Comparison of ENCODE assay signal across 20 cellular contexts in the genomic region with DNA sequence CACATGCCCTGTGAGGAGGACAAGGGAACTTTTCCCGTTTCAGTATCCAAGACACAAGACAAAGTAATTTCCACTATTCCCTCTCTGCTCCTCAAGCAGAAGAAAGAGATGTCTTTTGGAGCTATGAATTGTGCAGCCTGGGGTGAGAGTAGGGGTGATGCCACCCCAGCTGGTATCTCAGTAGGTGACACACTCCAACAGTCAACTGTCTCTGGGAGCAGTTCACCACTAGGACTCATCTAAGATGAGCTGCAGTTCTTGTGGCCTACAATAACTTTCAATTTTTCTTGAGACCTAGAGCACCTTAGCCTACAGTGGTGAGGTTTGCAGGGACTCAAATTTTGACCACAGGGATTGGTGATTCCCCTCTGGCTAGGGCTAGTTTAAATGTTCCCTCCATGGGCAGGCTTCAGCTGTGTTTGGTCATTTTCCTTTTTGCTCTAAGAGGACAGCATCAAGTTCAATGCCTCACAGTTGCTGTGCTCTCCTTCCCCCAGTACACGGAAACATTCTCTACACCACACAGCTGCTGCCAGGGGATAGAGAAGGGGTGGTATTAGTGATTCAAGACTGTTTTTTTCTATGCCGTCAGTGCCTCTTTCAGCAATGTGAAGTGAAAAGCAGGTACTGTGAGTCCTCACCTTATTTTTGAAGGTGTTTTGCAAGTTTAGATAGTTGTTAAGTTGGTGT.
DNase-seq lines count a peak whose midpoint lies in the region; ATAC-seq and TF ChIP-seq lines count a peak whose summit lies in the region.
"Had no signal": no experiment of that assay in that cellular context is flagged by ENCODE, and none has a peak within 500 bp of the region (broad histone marks: within the 10 kb centered on the region; RNA-seq: fewer than 3 reads in every experiment).

No MANE protein-coding gene starts in this region.

- H3K36me3 ChIP-seq in GM23338 (ENCODE audit: insufficient read depth) (no peaks in the 10 kb centered on the region), OCI-LY1 (ENCODE audit: insufficient read depth, low read length) (no peaks in the 10 kb centered on the region), transverse colon (no peaks in the 10 kb centered on the region)
- H3K36me3 ChIP-seq: BE2C, HAP-1 had no signal

- no peaks in the 10 kb centered on the region for H3K9me3 ChIP-seq in OCI-LY1 (ENCODE audit: low read length)
- peaks cover 0 to 4% of the 10 kb centered on the region in 2 donors for H3K9me3 ChIP-seq in transverse colon
- H3K9me3 ChIP-seq: A549, BE2C, HAP-1 had no signal

- H3K4me3 Mint-ChIP-seq in GM23338 = no peak overlapping the region
- no peak overlapping the region for H3K4me3 Mint-ChIP-seq in stimulated activated effector memory CD8-positive, alpha-beta T cell treated with anti-CD3 and anti-CD28 coated beads, Interleukin-12 subunit alpha, Interleukin-12 subunit beta, amount 100 ng/mL, for 72 hours
- no peak overlapping the region for H3K4me3 Mint-ChIP-seq in activated CD8-positive, alpha-beta T cell treated with anti-CD3 and anti-CD28 coated beads for 36 hours
- H3K4me3 Mint-ChIP-seq: CD14-positive monocyte; CD4-positive, alpha-beta T cell; CD8-positive, alpha-beta memory T cell; HFFc6 had no signal

- no peak overlapping the region for H3K9ac ChIP-seq in OCI-LY1 (ENCODE audit: low read length)
- H3K9ac ChIP-seq: BLaER1 treated with 17β-estradiol and CSF1 and Interleukin-3, amounts not matched to agents 10 nM and 100 nM had no signal

- peaks cover 6% of the 10 kb centered on the region for H3K27me3 Mint-ChIP-seq in GM23338 (ENCODE audit: insufficient read depth, low read depth, poor library complexity)
- H3K27me3 Mint-ChIP-seq in activated CD8-positive, alpha-beta T cell treated with anti-CD3 and anti-CD28 coated beads for 36 hours = no peaks in the 10 kb centered on the region
- H3K27me3 Mint-ChIP-seq: CD4-positive, alpha-beta T cell had no signal

- H3K27ac Mint-ChIP-seq in GM23338 = no peak overlapping the region
- no peak overlapping the region for H3K27ac Mint-ChIP-seq in stimulated activated effector memory CD8-positive, alpha-beta T cell treated with anti-CD3 and anti-CD28 coated beads, Interleukin-12 subunit alpha, Interleukin-12 subunit beta, amount 100 ng/mL, for 72 hours
- H3K27ac Mint-ChIP-seq in activated CD8-positive, alpha-beta T cell treated with anti-CD3 and anti-CD28 coated beads for 36 hours = no peak overlapping the region
- H3K27ac Mint-ChIP-seq: CD4-positive, alpha-beta T cell; CD8-positive, alpha-beta memory T cell; HFFc6 had no signal

- no peak for TF ChIP-seq EP300 in transverse colon (IDR thresholded peaks at IDR 0.05; ENCODE audit: low read depth)

- peaks cover 10% of the 10 kb centered on the region; the same call in 2 of the 3 replicates for H3K9me3 Mint-ChIP-seq in GM23338
- H3K9me3 Mint-ChIP-seq in stimulated activated effector memory CD8-positive, alpha-beta T cell treated with anti-CD3 and anti-CD28 coated beads, Interleukin-12 subunit alpha, Interleukin-12 subunit beta, amount 100 ng/mL, for 72 hours = peaks cover 17% of the 10 kb centered on the region
- H3K9me3 Mint-ChIP-seq in activated CD8-positive, alpha-beta T cell treated with anti-CD3 and anti-CD28 coated beads for 36 hours = no peaks in the 10 kb centered on the region
- H3K9me3 Mint-ChIP-seq: CD4-positive, alpha-beta T cell had no signal

- H4K20me1 ChIP-seq in GM23338 (replicated peaks; ENCODE audit: insufficient read depth) (no peaks in the 10 kb centered on the region), OCI-LY1 (ENCODE audit: insufficient read depth, low read length) (no peaks in the 10 kb centered on the region)
- H4K20me1 ChIP-seq: BLaER1 treated with 17β-estradiol and CSF1 and Interleukin-3, amounts not matched to agents 10 nM and 100 nM had no signal

- no peak for ATAC-seq in GM23338
- ATAC-seq in stimulated activated effector memory CD8-positive, alpha-beta T cell treated with anti-CD3 and anti-CD28 coated beads, Interleukin-12 subunit alpha, Interleukin-12 subunit beta, amount 100 ng/mL, for 72 hours = peak; percentile 44
- no peak for ATAC-seq in activated CD8-positive, alpha-beta T cell treated with anti-CD3 and anti-CD28 coated beads for 36 hours
- ATAC-seq: A549 had no signal

- H3K4me1 ChIP-seq in GM23338 (ENCODE audit: insufficient read depth) (no peaks in the 10 kb centered on the region; the same call in 1 of the 2 replicates), OCI-LY1 (ENCODE audit: insufficient read depth, low read length, severe bottlenecking) (peaks cover 21% of the 10 kb centered on the region), transverse colon (no peaks in the 10 kb centered on the region)
- H3K4me1 ChIP-seq: A549; BE2C; BLaER1 treated with 17β-estradiol and CSF1 and Interleukin-3, amounts not matched to agents 10 nM and 100 nM; HAP-1 had no signal

- H3F3A ChIP-seq in GM23338 (replicated peaks; ENCODE audit: low read depth) = no peaks in the 10 kb centered on the region
- H3F3A ChIP-seq in OCI-LY1 (ENCODE audit: insufficient read depth, low read length) = no peaks in the 10 kb centered on the region

- H2AFZ ChIP-seq in GM23338 (peak overlapping the region; percentile 66), OCI-LY1 (ENCODE audit: low read length) (no peak overlapping the region)

- H3K27ac ChIP-seq in GM23338 (ENCODE audit: low read depth) = no peak overlapping the region
- peak overlapping the region; percentile 52 for H3K27ac ChIP-seq in OCI-LY1 (ENCODE audit: low read depth, low read length, poor library complexity, severe bottlenecking)
- H3K27ac ChIP-seq in transverse colon = no peak overlapping the region
- H3K27ac ChIP-seq: A549; BLaER1 treated with 17β-estradiol and CSF1 and Interleukin-3, amounts not matched to agents 10 nM and 100 nM had no signal

- no peak for TF ChIP-seq POLR2A in transverse colon (IDR thresholded peaks at IDR 0.05)

- H3K4me2 ChIP-seq in GM23338 (no peak overlapping the region), OCI-LY1 (ENCODE audit: low read length) (no peak overlapping the region)
- H3K4me2 ChIP-seq: A549; BLaER1 treated with 17β-estradiol and CSF1 and Interleukin-3, amounts not matched to agents 10 nM and 100 nM had no signal

- POLR2A ChIA-PET in activated CD8-positive, alpha-beta T cell treated with anti-CD3 and anti-CD28 coated beads for 36 hours (lab: Charles Lee) = interaction anchor here (0.6 kb wide), 1 partner anchor 94 kb away, joined by 3 read pairs; no protein-coding TSS in a partner anchor

- in situ Hi-C loops in transverse colon (cut with MboI; ENCODE audit: low pct_ligation_motif_present in 1 of 4, low pct_unique_long_range_greater_than_20kb in 1 of 4, low sequenced_read_pairs in 3 of 4) = no loop called here

- H3K9me2 ChIP-seq in GM23338 (ENCODE audit: insufficient read depth) (peaks cover 15% of the 10 kb centered on the region), OCI-LY1 (ENCODE audit: low read depth, low read length) (no peaks in the 10 kb centered on the region)

- intact Hi-C loops in transverse colon (cut with DNase I; ENCODE audit: low total_unique reads) = no loop called here
- intact Hi-C loops in activated CD8-positive, alpha-beta T cell treated with anti-CD3 and anti-CD28 coated beads for 36 hours (cut with micrococcal nuclease) = no loop called here

- H3K4me1 Mint-ChIP-seq in GM23338 = peaks cover 7% of the 10 kb centered on the region
- no peaks in the 10 kb centered on the region for H3K4me1 Mint-ChIP-seq in stimulated activated effector memory CD8-positive, alpha-beta T cell treated with anti-CD3 and anti-CD28 coated beads, Interleukin-12 subunit alpha, Interleukin-12 subunit beta, amount 100 ng/mL, for 72 hours
- no peaks in the 10 kb centered on the region for H3K4me1 Mint-ChIP-seq in activated CD8-positive, alpha-beta T cell treated with anti-CD3 and anti-CD28 coated beads for 36 hours (ENCODE audit: low read depth)
- H3K4me1 Mint-ChIP-seq: CD14-positive monocyte; CD8-positive, alpha-beta memory T cell had no signal

- H3K4me3 ChIP-seq in GM23338 = no peak overlapping the region
- H3K4me3 ChIP-seq in OCI-LY1 (ENCODE audit: low read depth, low read length, poor library complexity, severe bottlenecking) = no peak overlapping the region
- H3K4me3 ChIP-seq in foreskin fibroblast (ENCODE audit: low read depth in 1 of 2, low read length in 2 of 2) = no peak overlapping the region
- no peak overlapping the region for H3K4me3 ChIP-seq in transverse colon
- H3K4me3 ChIP-seq: A549; BLaER1 treated with 17β-estradiol and CSF1 and Interleukin-3, amounts not matched to agents 10 nM and 100 nM; HAP-1 had no signal

- no peak for DNase-seq in GM23338 (ENCODE audit: low spot score)
- no peak for DNase-seq in stimulated activated effector memory CD8-positive, alpha-beta T cell treated with anti-CD3 and anti-CD28 coated beads, Interleukin-12 subunit alpha, Interleukin-12 subunit beta, amount 100 ng/mL, for 72 hours (ENCODE audit: low spot score in 2 of 2)
- no peak for DNase-seq in foreskin fibroblast
- DNase-seq in transverse colon = no peak
- no peak for DNase-seq in activated CD8-positive, alpha-beta T cell treated with anti-CD3 and anti-CD28 coated beads for 36 hours
- DNase-seq: 8988T; ACHN; AML-193; BE2C; CD4-positive, alpha-beta T cell; CD8-positive, alpha-beta memory T cell; DMS 273 treated with DMSO at 0.1 percent for 48 hours; DMS79; GF-D8; HFFc6 had no signal

- H3K79me2 ChIP-seq in GM23338 (replicated peaks; ENCODE audit: insufficient read depth) = no peaks in the 10 kb centered on the region
- H3K79me2 ChIP-seq in OCI-LY1 (ENCODE audit: insufficient read depth, low read length) = no peaks in the 10 kb centered on the region

- peaks cover 6% of the 10 kb centered on the region; the same call in 2 of the 3 replicates for H3K36me3 Mint-ChIP-seq in GM23338 (ENCODE audit: low read depth)
- H3K36me3 Mint-ChIP-seq in stimulated activated effector memory CD8-positive, alpha-beta T cell treated with anti-CD3 and anti-CD28 coated beads, Interleukin-12 subunit alpha, Interleukin-12 subunit beta, amount 100 ng/mL, for 72 hours = no peaks in the 10 kb centered on the region
- H3K36me3 Mint-ChIP-seq in activated CD8-positive, alpha-beta T cell treated with anti-CD3 and anti-CD28 coated beads for 36 hours (ENCODE audit: low read depth) = no peaks in the 10 kb centered on the region
- H3K36me3 Mint-ChIP-seq: CD14-positive monocyte had no signal

- WGBS in transverse colon (ENCODE audit: low coverage in 1 of 2), 2 donors = 77 to 83% methylated on average over 2 to 3 of the region's 3 CpGs

- H3K27me3 ChIP-seq in GM23338 (ENCODE audit: insufficient read depth) (no peaks in the 10 kb centered on the region), OCI-LY1 (ENCODE audit: insufficient read depth, low read length) (no peaks in the 10 kb centered on the region), transverse colon (no peaks in the 10 kb centered on the region)
- H3K27me3 ChIP-seq: BE2C; BLaER1 treated with 17β-estradiol and CSF1 and Interleukin-3, amounts not matched to agents 10 nM and 100 nM had no signal

- TF ChIP-seq CTCF in GM23338 (conservative IDR thresholded peaks at IDR 0.05; ENCODE audit: low read depth in 2 of 2) (no peak), OCI-LY1 (IDR thresholded peaks at IDR 0.05; ENCODE audit: low read length) (no peak), foreskin fibroblast (IDR thresholded peaks at IDR 0.05; ENCODE audit: low read depth, low read length) (no peak), transverse colon (IDR thresholded peaks at IDR 0.05) (no peak)
- TF ChIP-seq CTCF in activated CD8-positive, alpha-beta T cell treated with anti-CD3 and anti-CD28 coated beads for 36 hours (IDR thresholded peaks at IDR 0.05) = no peak

- CTCF ChIA-PET in activated CD8-positive, alpha-beta T cell treated with anti-CD3 and anti-CD28 coated beads for 36 hours (lab: Charles Lee) = no interaction called here
